In the genomic region with DNA sequence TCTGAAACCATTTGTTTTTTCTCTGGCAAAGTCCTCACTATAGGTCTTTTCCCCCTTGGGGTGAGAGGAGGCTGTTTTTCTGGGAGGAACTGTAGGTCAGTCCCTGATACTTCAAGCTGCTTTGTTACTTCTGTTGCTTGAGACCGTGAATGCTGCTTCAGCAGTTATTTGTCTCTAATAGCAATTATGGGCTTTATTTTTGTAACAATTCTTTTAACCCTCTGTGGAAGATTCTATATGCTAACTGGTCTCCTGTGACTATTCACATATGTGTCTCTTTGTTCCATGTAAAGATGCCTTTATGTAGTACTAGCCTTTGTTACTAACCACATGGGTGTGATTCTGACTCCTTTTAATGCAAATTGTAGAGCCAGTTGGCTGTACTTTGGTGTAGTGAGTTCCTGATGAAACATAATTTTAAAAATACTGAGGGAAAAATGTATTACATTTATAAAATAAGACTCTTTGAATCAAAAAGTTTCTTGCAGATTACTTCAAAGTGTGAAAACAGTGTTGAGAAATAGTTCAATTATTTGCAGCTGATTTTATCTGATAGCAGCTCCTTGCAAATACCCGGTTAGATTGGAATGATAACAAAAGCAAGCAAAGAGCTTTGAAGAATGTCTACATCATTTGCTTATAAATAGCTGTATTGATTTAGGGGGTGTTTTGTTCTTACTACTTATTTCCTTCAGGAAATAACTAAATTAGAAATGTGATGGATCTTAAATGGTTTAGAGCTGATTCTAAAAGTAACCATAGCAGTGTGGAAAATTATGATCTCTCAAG, we compare ENCODE assay signal across 1 cellular context.
TF ChIP-seq lines count a peak whose summit lies in the region.

No MANE protein-coding gene starts in this region.

TF ChIP-seq in H1, 55 proteins besides CTCF, POLR2A, EP300 and RAD21:
- TF ChIP-seq MAFK (IDR thresholded peaks at IDR 0.05; ENCODE audit: low read depth, low read length) (peak; percentile 57; the same call in 1 of the 2 replicates), RXRA (IDR thresholded peaks at IDR 0.05; ENCODE audit: insufficient read depth, low read depth, low read length) (no peak)
